Comparison of ENCODE assay signal across 1 cellular context in genomic region chr10:68073631-68074403, GRCh38.
TF ChIP-seq lines count a peak whose summit lies in the region.

No MANE protein-coding gene starts in this region.

TF ChIP-seq in IMR-90, 13 proteins besides CTCF, POLR2A, EP300 and RAD21 (continued from another document):
- TF ChIP-seq USF2 (IDR thresholded peaks at IDR 0.05; ENCODE audit: low read depth, low read length), result no peak
- TF ChIP-seq MXI1 (IDR thresholded peaks at IDR 0.05; ENCODE audit: borderline replicate concordance, low read depth, low read length), result no peak
- TF ChIP-seq RFX5 (IDR thresholded peaks at IDR 0.05; ENCODE audit: low read depth, low read length), result no peak
- no peak for TF ChIP-seq SMC3 (IDR thresholded peaks at IDR 0.05; ENCODE audit: low read depth, low read length)
- no peak for TF ChIP-seq NFE2L2 (IDR thresholded peaks at IDR 0.05; ENCODE audit: low read depth, low read length)
- TF ChIP-seq MAFK (IDR thresholded peaks at IDR 0.05; ENCODE audit: low read depth, low read length), result no peak
